In genomic region chr15:60918234-60918964, GRCh38 we compare ENCODE assay signal across 20 cellular contexts.
DNase-seq lines count a peak whose midpoint lies in the region; ATAC-seq, FAIRE-seq and TF ChIP-seq lines count a peak whose summit lies in the region.
"Had no signal": no experiment of that assay in that cellular context is flagged by ENCODE, and none has a peak within 500 bp of the region (broad histone marks: within the 10 kb centered on the region; RNA-seq: fewer than 3 reads in every experiment).

No MANE protein-coding gene starts in this region.

- H3K4me3 ChIP-seq in H1 (ENCODE audit: extremely low read depth in 1 of 4, insufficient read depth in 2 of 4, low read depth in 3 of 4, low read length in 4 of 4), result no peak overlapping the region
- H3K4me3 ChIP-seq in upper lobe of right lung, result no peak overlapping the region
- no peak overlapping the region for H3K4me3 ChIP-seq in tibial nerve
- H3K4me3 ChIP-seq: cardiac muscle cell, GM23338, ovary had no signal

- H4K20me1 ChIP-seq in H1 (replicated peaks in 1 of 2; ENCODE audit: control insufficient read depth in 1 of 2, insufficient read depth in 2 of 2, low read length in 2 of 2), result no peaks in the 10 kb centered on the region

- TF ChIP-seq POLR2A in H1 (IDR thresholded peaks at IDR 0.05; ENCODE audit: control extremely low read depth in 1 of 2, low read depth in 2 of 2, low read length in 2 of 2) (no peak), tibial nerve (IDR thresholded peaks at IDR 0.05) (no peak)

- ATAC-seq in upper lobe of right lung (peak; percentile 53), GM18867 (IDR thresholded peaks at IDR 0.05; ENCODE audit: unreplicated experiment) (no peak)

- peaks cover 33% of the 10 kb centered on the region for H3K4me1 Mint-ChIP-seq in mesothelial cell of epicardium

- 0 out of 2 replicates have a peak overlapping the region, but pooled peaks have one; percentile 35 for H2BK20ac ChIP-seq in H1 (ENCODE audit: low read length)

- DNase-seq in NCI-H748 (lab: John Stamatoyannopoulos, UW; ENCODE audit: unreplicated experiment) (peak; percentile 13), NCI-H748 treated with DMSO at 0.1 percent for 48 hours (lab: John Stamatoyannopoulos, UW) (no peak), H1 (ENCODE audit: low read depth in 1 of 2, low spot score in 2 of 2) (no peak), mesothelial cell of epicardium (ENCODE audit: low spot score in 2 of 2, unreplicated experiment in 2 of 2) (peak in 1 of 2 experiments; percentile 47), upper lobe of right lung (no peak), NCI-H82 (lab: John Stamatoyannopoulos, UW) (no peak), tibial nerve (ENCODE audit: low spot score in 2 of 2) (no peak)
- DNase-seq: 8988T; activated naive CD4-positive, alpha-beta T cell treated with anti-CD3 and anti-CD28 coated beads, Interleukin-2, amount 10 ng/mL, durations not matched to agents 7 days and 5 days; CD4-positive, alpha-beta T cell; GF-D8; midbrain; NCI-H2107; stimulated activated CD4-positive, alpha-beta T cell treated with anti-CD3 and anti-CD28 coated beads, Interleukin-2, amount 100 ng/mL, for 24 hours had no signal

- no peak overlapping the region for H2AK5ac ChIP-seq in H1 (ENCODE audit: low read depth, low read length)

- no peak overlapping the region for H3K27ac ChIP-seq in H1 (ENCODE audit: low read depth, low read length)
- H3K27ac ChIP-seq in upper lobe of right lung, result peak overlapping the region; percentile 12
- H3K27ac ChIP-seq in tibial nerve, result no peak overlapping the region
- H3K27ac ChIP-seq: cardiac muscle cell, WERI-Rb-1 had no signal

- H2BK12ac ChIP-seq in H1 (ENCODE audit: low read depth, low read length), result no peak overlapping the region

- no peak overlapping the region for H3K14ac ChIP-seq in H1 (ENCODE audit: insufficient read length)

- no peaks in the 10 kb centered on the region for H3K36me3 Mint-ChIP-seq in mesothelial cell of epicardium
- H3K36me3 Mint-ChIP-seq: activated naive CD4-positive, alpha-beta T cell treated with anti-CD3 and anti-CD28 coated beads, Interleukin-2, amount 10 ng/mL, durations not matched to agents 7 days and 5 days had no signal

- no peak overlapping the region for H3K56ac ChIP-seq in H1 (replicated peaks; ENCODE audit: insufficient read length, low read depth, low read length)

- H3K23ac ChIP-seq in H1 (ENCODE audit: insufficient read length), result no peak overlapping the region

- no peak for FAIRE-seq in H1 (lab: Jason Lieb, UNC)
- FAIRE-seq: GM18507 had no signal

- no peaks in the 10 kb centered on the region for H3K23me2 ChIP-seq in H1 (ENCODE audit: low read depth, low read length)

- no peak overlapping the region for H2BK120ac ChIP-seq in H1 (replicated peaks; ENCODE audit: low read depth, low read length)

- H3K79me2 ChIP-seq in H1 (ENCODE audit: control insufficient read depth in 1 of 2, insufficient read depth in 2 of 2, low read length in 2 of 2), result no peaks in the 10 kb centered on the region

- H2AFZ ChIP-seq in H1 (ENCODE audit: low read length), result no peak overlapping the region
- H2AFZ ChIP-seq: GM23338 had no signal

- TF ChIP-seq CTCF in H1 (IDR thresholded peaks at IDR 0.05; ENCODE audit: control extremely low read depth in 1 of 3, insufficient read depth in 1 of 3, low read depth in 1 of 3, low read length in 3 of 3) (no peak), mesothelial cell of epicardium (IDR thresholded peaks at IDR 0.05; ENCODE audit: unreplicated experiment) (no peak), upper lobe of right lung (IDR thresholded peaks at IDR 0.05) (no peak), tibial nerve (IDR thresholded peaks at IDR 0.05) (no peak)

- H3K79me1 ChIP-seq in H1 (ENCODE audit: low read depth, low read length), result no peaks in the 10 kb centered on the region

- TF ChIP-seq RAD21 in H1 (IDR thresholded peaks at IDR 0.05 in 1 of 2, conservative IDR thresholded peaks at IDR 0.05 in 1 of 2; ENCODE audit: low read depth in 2 of 2, low read length in 2 of 2), result no peak

- H3K9me3 ChIP-seq in H1 (ENCODE audit: insufficient read depth in 2 of 2, low read depth in 1 of 2, low read length in 1 of 2), result no peaks in the 10 kb centered on the region
- no peaks in the 10 kb centered on the region for H3K9me3 ChIP-seq in upper lobe of right lung
- no peaks in the 10 kb centered on the region for H3K9me3 ChIP-seq in tibial nerve
- H3K9me3 ChIP-seq: ovary had no signal

- TF ChIP-seq EP300 in H1 (IDR thresholded peaks at IDR 0.05; ENCODE audit: borderline replicate concordance in 1 of 2, low read depth in 2 of 2, low read length in 2 of 2) (no peak), tibial nerve (IDR thresholded peaks at IDR 0.05) (no peak)

- no peak overlapping the region for H4K8ac ChIP-seq in H1 (ENCODE audit: extremely low read depth, insufficient read depth, low read length)

- H3K36me3 ChIP-seq in H1 (ENCODE audit: control insufficient read depth in 2 of 4, insufficient read depth in 4 of 4, low read length in 3 of 4) (no peaks in the 10 kb centered on the region), upper lobe of right lung (no peaks in the 10 kb centered on the region), tibial nerve (no peaks in the 10 kb centered on the region)
- H3K36me3 ChIP-seq: cardiac muscle cell, ovary, WERI-Rb-1 had no signal

- POLR2A ChIA-PET in H1 (lab: Charles Lee; ENCODE audit: partially characterized antibody), result no interaction called here

- peaks cover 0 to 14% (median 4%) of the 10 kb centered on the region in 4 experiments; a peak in 3 of 7 replicates for H3K4me1 ChIP-seq in H1 (replicated peaks in 1 of 4; ENCODE audit: control insufficient read depth in 3 of 4, insufficient read depth in 4 of 4, low read length in 3 of 4)
- peaks cover 23% of the 10 kb centered on the region for H3K4me1 ChIP-seq in upper lobe of right lung
- H3K4me1 ChIP-seq in tibial nerve, result peaks cover 0 to 22% (median 0%) of the 10 kb centered on the region in 4 donors

- H3K4me2 ChIP-seq in H1 (ENCODE audit: insufficient read depth in 1 of 2, low read depth in 2 of 2, low read length in 2 of 2), result no peak overlapping the region
- H3K4me2 ChIP-seq: GM23338 had no signal

- no peak overlapping the region for H3K4ac ChIP-seq in H1 (replicated peaks; ENCODE audit: insufficient read length, low read depth, low read length)

- intact Hi-C loops in upper lobe of right lung (cut with DNase I), result no loop called here

- peak overlapping the region; percentile 83 for H3K27ac Mint-ChIP-seq in mesothelial cell of epicardium
- H3K27ac Mint-ChIP-seq: activated naive CD4-positive, alpha-beta T cell treated with anti-CD3 and anti-CD28 coated beads, Interleukin-2, amount 10 ng/mL, durations not matched to agents 7 days and 5 days; CD4-positive, alpha-beta T cell had no signal

- no peak overlapping the region for H4K5ac ChIP-seq in H1 (ENCODE audit: insufficient read length, low read depth, low read length)

- H3K18ac ChIP-seq in H1 (ENCODE audit: extremely low read depth, low read length), result no peak overlapping the region

- H3K9me3 Mint-ChIP-seq in mesothelial cell of epicardium, result no peaks in the 10 kb centered on the region
- H3K9me3 Mint-ChIP-seq: activated naive CD4-positive, alpha-beta T cell treated with anti-CD3 and anti-CD28 coated beads, Interleukin-2, amount 10 ng/mL, durations not matched to agents 7 days and 5 days; CD4-positive, alpha-beta T cell; GM23338 had no signal

- 95% methylated on average over 5 of the region's 5 CpGs; no CpG with 5 or more reads in 1 of the 2 experiments for WGBS in H1 (ENCODE audit: extremely low coverage in 1 of 2, insufficient coverage in 1 of 2, insufficient read length in 1 of 2, insufficient replicate concordance in 2 of 2, low coverage in 1 of 2, low lambda C conversion rate in 2 of 2, missing lambda C conversion rate in 1 of 2), 2 experiments
- 87 to 89% methylated on average over 5 of the region's 5 CpGs for WGBS in tibial nerve, 2 donors

- no peak overlapping the region for H4K91ac ChIP-seq in H1 (replicated peaks; ENCODE audit: insufficient read length, low read length)

- no peaks in the 10 kb centered on the region for H3K27me3 Mint-ChIP-seq in mesothelial cell of epicardium (ENCODE audit: low read depth)
- H3K27me3 Mint-ChIP-seq: activated naive CD4-positive, alpha-beta T cell treated with anti-CD3 and anti-CD28 coated beads, Interleukin-2, amount 10 ng/mL, durations not matched to agents 7 days and 5 days; CD4-positive, alpha-beta T cell had no signal

- H2BK15ac ChIP-seq in H1 (ENCODE audit: low read length), result no peak overlapping the region; the same call in 1 of the 2 replicates

- H3K27me3 ChIP-seq in H1 (replicated peaks in 1 of 4; ENCODE audit: control insufficient read depth in 3 of 4, extremely low read depth in 1 of 4, insufficient read depth in 3 of 4, low read length in 3 of 4) (no peaks in the 10 kb centered on the region), upper lobe of right lung (no peaks in the 10 kb centered on the region), tibial nerve (no peaks in the 10 kb centered on the region)
- H3K27me3 ChIP-seq: ovary had no signal

- CTCF ChIA-PET in H1 (lab: Charles Lee; ENCODE audit: partially characterized antibody), result interaction anchor here (0.6 to 5.5 kb wide), 11 partner anchors 10 to 340 kb away, joined by 3 to 51 read pairs (median 5); no protein-coding TSS in a partner anchor

- H3K9ac ChIP-seq in H1 (replicated peaks in 1 of 4; ENCODE audit: extremely low read depth in 1 of 4, low read depth in 3 of 4, low read length in 3 of 4), result no peak overlapping the region

- H3K4me3 Mint-ChIP-seq in mesothelial cell of epicardium, result no peak overlapping the region
- H3K4me3 Mint-ChIP-seq: activated naive CD4-positive, alpha-beta T cell treated with anti-CD3 and anti-CD28 coated beads, Interleukin-2, amount 10 ng/mL, durations not matched to agents 7 days and 5 days; CD4-positive, alpha-beta T cell; GM23338 had no signal

- H2BK5ac ChIP-seq in H1 (ENCODE audit: low read depth, low read length), result no peak overlapping the region

TF ChIP-seq in H1, 55 proteins besides CTCF, POLR2A, EP300 and RAD21 (continues in another document):
- TF ChIP-seq CREB1 (IDR thresholded peaks at IDR 0.05), result no peak
- no peak for TF ChIP-seq CBX5 (IDR thresholded peaks at IDR 0.05; ENCODE audit: low read depth, low read length)
- no peak for TF ChIP-seq ASH2L (IDR thresholded peaks at IDR 0.05; ENCODE audit: low read length)
- TF ChIP-seq YY1 (IDR thresholded peaks at IDR 0.05; ENCODE audit: low read depth, low read length), result no peak
- TF ChIP-seq SIX5 (IDR thresholded peaks at IDR 0.05; ENCODE audit: low read depth, low read length), result no peak
- TF ChIP-seq SAP30 (IDR thresholded peaks at IDR 0.05; ENCODE audit: insufficient read depth, insufficient replicate concordance, low read length), result no peak
- TF ChIP-seq SUZ12 (IDR thresholded peaks at IDR 0.05; ENCODE audit: low read length), result no peak
- TF ChIP-seq BCL11A (IDR thresholded peaks at IDR 0.05; ENCODE audit: low read depth in 2 of 2, low read length in 2 of 2), result no peak
- no peak for TF ChIP-seq TAF7 (optimal IDR thresholded peaks at IDR 0.05; ENCODE audit: borderline replicate concordance, low read depth, low read length)
- no peak for TF ChIP-seq BRCA1 (IDR thresholded peaks at IDR 0.05; ENCODE audit: low read depth, low read length)
- no peak for TF ChIP-seq TAF1 (IDR thresholded peaks at IDR 0.05; ENCODE audit: low read depth, low read length)
- TF ChIP-seq TEAD4 (IDR thresholded peaks at IDR 0.05; ENCODE audit: low read depth, low read length), result no peak
